In the genomic region with DNA sequence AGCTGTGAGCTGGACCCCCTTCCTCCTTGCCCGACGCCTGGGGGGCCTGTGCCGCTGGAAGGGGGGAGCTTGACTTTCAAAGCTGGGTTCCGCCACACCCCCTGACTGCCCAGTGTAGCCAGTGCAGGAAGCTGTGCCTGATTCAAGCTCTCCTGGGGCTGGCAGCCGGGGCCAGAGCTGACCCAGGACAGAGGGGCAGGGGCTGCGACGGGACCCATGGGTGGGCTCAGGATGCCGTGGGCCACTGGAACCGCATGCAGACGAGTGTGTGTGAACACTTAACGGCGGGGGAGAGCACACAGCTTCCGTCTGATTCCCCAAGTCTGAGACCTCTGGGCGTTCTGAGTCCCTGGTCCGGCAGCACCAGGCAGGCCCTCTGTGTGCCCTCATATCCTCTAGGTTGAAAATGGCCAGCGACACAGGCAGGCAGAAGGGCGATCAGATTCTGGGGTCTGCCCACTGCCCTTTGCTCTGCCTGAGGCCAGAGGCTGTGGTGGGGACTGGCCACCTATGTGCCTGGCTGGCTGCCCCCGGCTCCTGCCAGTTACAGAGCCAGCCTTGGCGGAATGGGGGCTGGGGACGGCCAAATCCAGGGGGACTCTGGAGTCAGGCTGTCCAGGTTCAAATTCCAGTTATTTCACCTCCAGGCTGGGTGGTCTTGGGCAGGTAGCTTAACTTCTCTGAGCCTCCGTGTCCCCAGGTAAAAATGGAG, we compare ENCODE assay signal across 1 cellular context.
TF ChIP-seq lines count a peak whose summit lies in the region.

No MANE protein-coding gene starts in this region.

TF ChIP-seq in HepG2, 621 proteins besides CTCF, POLR2A, EP300 and RAD21:
- TF ChIP-seq, protein P1, sequence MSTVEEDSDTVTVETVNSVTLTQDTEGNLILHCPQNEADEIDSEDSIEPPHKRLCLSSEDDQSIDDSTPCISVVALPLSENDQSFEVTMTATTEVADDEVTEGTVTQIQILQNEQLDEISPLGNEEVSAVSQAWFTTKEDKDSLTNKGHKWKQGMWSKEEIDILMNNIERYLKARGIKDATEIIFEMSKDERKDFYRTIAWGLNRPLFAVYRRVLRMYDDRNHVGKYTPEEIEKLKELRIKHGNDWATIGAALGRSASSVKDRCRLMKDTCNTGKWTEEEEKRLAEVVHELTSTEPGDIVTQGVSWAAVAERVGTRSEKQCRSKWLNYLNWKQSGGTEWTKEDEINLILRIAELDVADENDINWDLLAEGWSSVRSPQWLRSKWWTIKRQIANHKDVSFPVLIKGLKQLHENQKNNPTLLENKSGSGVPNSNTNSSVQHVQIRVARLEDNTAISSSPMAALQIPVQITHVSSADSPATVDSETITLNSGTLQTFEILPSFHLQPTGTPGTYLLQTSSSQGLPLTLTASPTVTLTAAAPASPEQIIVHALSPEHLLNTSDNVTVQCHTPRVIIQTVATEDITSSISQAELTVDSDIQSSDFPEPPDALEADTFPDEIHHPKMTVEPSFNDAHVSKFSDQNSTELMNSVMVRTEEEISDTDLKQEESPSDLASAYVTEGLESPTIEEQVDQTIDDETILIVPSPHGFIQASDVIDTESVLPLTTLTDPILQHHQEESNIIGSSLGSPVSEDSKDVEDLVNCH (CRISPR knock-in tag; IDR thresholded peaks at IDR 0.05): no peak
- TF ChIP-seq ZNF768 (CRISPR knock-in tag; IDR thresholded peaks at IDR 0.05): peak; percentile 78
TF ChIP-seq in HepG2: peak in this region for 1.
